24 cellular contexts compared by ENCODE assay signal in genomic region chr17:33204701-33205100, GRCh38.
"Had no signal": no experiment of that assay in that cellular context is flagged by ENCODE, and none has a peak within 500 bp of the region (broad histone marks: within the 10 kb centered on the region; RNA-seq: fewer than 3 reads in every experiment).

No MANE protein-coding gene starts in this region.

- H3K36me3 ChIP-seq: colonic mucosa, esophagus muscularis mucosa, esophagus squamous epithelium, gastrocnemius medialis, gastroesophageal sphincter, heart left ventricle, heart right ventricle had no signal

- H3K4me3 ChIP-seq: colonic mucosa, coronary artery, dorsolateral prefrontal cortex, esophagus muscularis mucosa, esophagus squamous epithelium, gastrocnemius medialis, gastroesophageal sphincter, heart left ventricle, heart right ventricle had no signal

- H3K27me3 ChIP-seq: colonic mucosa had no signal

- ATAC-seq: effector memory CD8-positive, alpha-beta T cell; esophagus mucosa; foreskin keratinocyte; gastrocnemius medialis; gastroesophageal sphincter; heart left ventricle; heart right ventricle had no signal

- H3K27ac ChIP-seq: colonic mucosa, coronary artery, epithelial cell of prostate, esophagus muscularis mucosa, esophagus squamous epithelium, foreskin keratinocyte, gastrocnemius medialis, gastroesophageal sphincter, heart left ventricle, heart right ventricle had no signal

- H3K9me3 Mint-ChIP-seq: dendritic cell treated with granulocyte-macrophage colony-stimulating factor and Interleukin-4, amounts not matched to agents 40 ng/mL and 50 ng/mL, for 4 days; effector memory CD8-positive, alpha-beta T cell; endodermal cell had no signal

- H3K27ac Mint-ChIP-seq: dendritic cell treated with granulocyte-macrophage colony-stimulating factor and Interleukin-4, amounts not matched to agents 40 ng/mL and 50 ng/mL, for 4 days; effector memory CD8-positive, alpha-beta T cell; endodermal cell had no signal

- H3K4me3 Mint-ChIP-seq: dendritic cell treated with granulocyte-macrophage colony-stimulating factor and Interleukin-4, amounts not matched to agents 40 ng/mL and 50 ng/mL, for 4 days; effector memory CD8-positive, alpha-beta T cell; endodermal cell had no signal

- H3K9me3 ChIP-seq: colonic mucosa, esophagus muscularis mucosa, esophagus squamous epithelium, gastrocnemius medialis, gastroesophageal sphincter, heart left ventricle, heart right ventricle had no signal

- DNase-seq: colonic mucosa; cortex of kidney; dermis blood vessel endothelial cell; effector CD4-positive, alpha-beta T cell; effector CD8-positive, alpha-beta T cell; effector memory CD4-positive, alpha-beta T cell; effector memory CD8-positive, alpha-beta T cell; erythroblast; esophagus squamous epithelium; foreskin fibroblast; foreskin keratinocyte; foreskin melanocyte; gastrocnemius medialis; glutamatergic neuron; heart left ventricle; heart right ventricle had no signal

- H3K4me1 ChIP-seq: colonic mucosa, esophagus muscularis mucosa, esophagus squamous epithelium, gastrocnemius medialis, gastroesophageal sphincter, heart left ventricle, heart right ventricle had no signal
